In genomic region chr14:64910847-64911495, GRCh38 we compare ENCODE assay signal across 1 cellular context.
TF ChIP-seq lines count a peak whose summit lies in the region.

No MANE protein-coding gene starts in this region.

TF ChIP-seq in HepG2, 621 proteins besides CTCF, POLR2A, EP300 and RAD21 (continued from another document):
- TF ChIP-seq TFDP1 (CRISPR knock-in tag; IDR thresholded peaks at IDR 0.05; ENCODE audit: borderline replicate concordance), result no peak
